1 cellular context compared by ENCODE assay signal in the genomic region with DNA sequence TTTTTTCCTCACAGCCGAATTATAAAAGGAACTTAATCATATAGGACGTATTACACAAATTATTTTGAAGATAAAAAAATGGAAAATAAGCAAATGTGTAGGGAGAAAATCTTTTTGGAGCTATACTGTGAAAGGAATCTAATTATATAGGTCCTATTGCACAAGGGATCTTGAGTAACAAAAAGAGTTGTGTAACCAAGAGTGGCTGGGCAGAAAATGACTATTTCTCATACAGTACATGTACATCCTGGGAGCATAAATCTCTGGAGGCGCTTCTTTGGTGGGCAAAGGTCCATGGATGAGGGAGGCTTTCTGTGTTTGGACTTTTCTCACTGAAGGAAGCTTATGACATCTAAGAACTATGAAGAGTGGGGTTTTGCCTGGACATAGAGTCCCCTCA.
A peak's percentile ranks its signal among the peaks of the same experiment; 100 is the strongest.
TF ChIP-seq lines count a peak whose summit lies in the region.

No MANE protein-coding gene starts in this region.

TF ChIP-seq in K562, 482 proteins besides CTCF, POLR2A, EP300 and RAD21:
- TF ChIP-seq CEBPB (tag; IDR thresholded peaks at IDR 0.05) = peak; percentile 51
- TF ChIP-seq ZEB2 (IDR thresholded peaks at IDR 0.05) = no peak
